In the genomic region with DNA sequence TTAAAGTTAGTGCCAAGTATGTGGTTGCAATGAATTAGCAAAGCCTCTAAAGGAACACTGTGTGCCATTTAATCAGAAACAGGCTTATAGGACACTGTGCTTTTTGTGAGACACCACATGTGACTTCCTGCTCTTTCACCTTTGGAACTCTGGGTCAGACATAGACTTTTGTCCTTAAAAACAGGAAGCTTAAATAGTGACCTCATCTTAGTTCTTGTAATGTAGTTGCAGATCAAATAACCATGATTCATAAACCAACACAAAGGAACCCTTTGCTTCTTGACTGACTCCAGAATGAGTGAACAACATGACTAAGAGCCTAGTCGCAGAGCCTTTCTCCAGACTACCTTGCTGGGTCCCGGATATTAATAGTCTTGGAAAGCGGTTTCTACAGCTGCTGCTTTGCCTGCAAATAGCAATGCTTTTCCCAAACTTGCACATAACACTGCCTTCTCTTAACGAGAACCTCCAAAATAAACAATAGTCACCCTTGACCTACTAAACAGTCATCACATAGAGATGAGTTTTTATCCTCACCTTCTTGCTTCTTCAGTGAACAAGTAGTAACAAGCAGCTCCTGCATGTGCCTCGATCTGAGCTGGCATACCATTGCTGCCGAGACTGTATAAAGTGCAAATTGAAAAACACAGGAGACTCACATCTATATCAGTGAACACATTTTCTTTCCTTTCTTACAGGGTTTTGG, we compare ENCODE assay signal across 7 cellular contexts.
A peak's percentile ranks its signal among the peaks of the same experiment; 100 is the strongest.
DNase-seq lines count a peak whose midpoint lies in the region; TF ChIP-seq lines count a peak whose summit lies in the region.
"Not testable (repeated sequence)": the region's sequence is repeated elsewhere in the genome, so short reads cannot be mapped to it uniquely, and the experiment has no call there.

No MANE protein-coding gene starts in this region.

- H3K27ac Mint-ChIP-seq in activated T-helper 1 cell treated with anti-CD3 and anti-CD28 coated beads, Interleukin-12 subunit alpha, Interleukin-12 subunit beta, Interleukin-2, Interleukin-4 antibody, amounts not matched to agents 30 ng/mL and 10 ng/mL and 1 ng/mL, durations not matched to agents 14 hours and 24 hours and 36 hours = peak overlapping the region; percentile 78

- H3K4me1 Mint-ChIP-seq in activated T-helper 1 cell treated with anti-CD3 and anti-CD28 coated beads, Interleukin-12 subunit alpha, Interleukin-12 subunit beta, Interleukin-2, Interleukin-4 antibody, amounts not matched to agents 30 ng/mL and 10 ng/mL and 1 ng/mL, durations not matched to agents 14 hours and 24 hours and 36 hours (ENCODE audit: low read depth) = not testable (repeated sequence)

- not testable (repeated sequence) for H3K27me3 Mint-ChIP-seq in activated T-helper 1 cell treated with anti-CD3 and anti-CD28 coated beads, Interleukin-12 subunit alpha, Interleukin-12 subunit beta, Interleukin-2, Interleukin-4 antibody, amounts not matched to agents 30 ng/mL and 10 ng/mL and 1 ng/mL, durations not matched to agents 14 hours and 24 hours and 36 hours (ENCODE audit: insufficient read depth)

- H3K4me3 Mint-ChIP-seq in activated T-helper 1 cell treated with anti-CD3 and anti-CD28 coated beads, Interleukin-12 subunit alpha, Interleukin-12 subunit beta, Interleukin-2, Interleukin-4 antibody, amounts not matched to agents 30 ng/mL and 10 ng/mL and 1 ng/mL, durations not matched to agents 14 hours and 24 hours and 36 hours = not testable (repeated sequence)

- H3K4me3 ChIP-seq in cardiac fibroblast (replicated peaks in 1 of 2; ENCODE audit: low read depth in 2 of 2, low read length in 2 of 2); foreskin fibroblast (ENCODE audit: low read depth in 1 of 2, low read length in 2 of 2); skin epidermis: not testable (repeated sequence)

- DNase-seq in HCEC 1CT (peak; percentile 86), RKO (ENCODE audit: low spot score) (peak; percentile 7), cardiac fibroblast (ENCODE audit: low read depth in 2 of 2) (peak; percentile 20 to 91), foreskin fibroblast (peak; percentile 77 to 88), lung microvascular endothelial cell (ENCODE audit: low read depth in 2 of 2) (peak; percentile 64 to 82)
- not testable (repeated sequence) for DNase-seq in activated T-helper 1 cell treated with anti-CD3 and anti-CD28 coated beads, Interleukin-12 subunit alpha, Interleukin-12 subunit beta, Interleukin-2, Interleukin-4 antibody, amounts not matched to agents 30 ng/mL and 10 ng/mL and 1 ng/mL, durations not matched to agents 14 hours and 24 hours and 36 hours (ENCODE audit: low spot score)

- H3K36me3 Mint-ChIP-seq in activated T-helper 1 cell treated with anti-CD3 and anti-CD28 coated beads, Interleukin-12 subunit alpha, Interleukin-12 subunit beta, Interleukin-2, Interleukin-4 antibody, amounts not matched to agents 30 ng/mL and 10 ng/mL and 1 ng/mL, durations not matched to agents 14 hours and 24 hours and 36 hours (ENCODE audit: low read depth) = not testable (repeated sequence)

- peak overlapping the region in 16 of 21 experiments; percentile 7 to 85 (median 54) for H3K27ac ChIP-seq in skin epidermis

- not testable (repeated sequence) for TF ChIP-seq CTCF in cardiac fibroblast (IDR thresholded peaks at IDR 0.05; ENCODE audit: low read depth, low read length); foreskin fibroblast (IDR thresholded peaks at IDR 0.05; ENCODE audit: low read depth, low read length)

- H3K9me3 Mint-ChIP-seq in activated T-helper 1 cell treated with anti-CD3 and anti-CD28 coated beads, Interleukin-12 subunit alpha, Interleukin-12 subunit beta, Interleukin-2, Interleukin-4 antibody, amounts not matched to agents 30 ng/mL and 10 ng/mL and 1 ng/mL, durations not matched to agents 14 hours and 24 hours and 36 hours = not testable (repeated sequence)

- intact Hi-C loops in activated T-helper 1 cell treated with anti-CD3 and anti-CD28 coated beads, Interleukin-12 subunit alpha, Interleukin-12 subunit beta, Interleukin-2, Interleukin-4 antibody, amounts not matched to agents 30 ng/mL and 10 ng/mL and 1 ng/mL, durations not matched to agents 14 hours and 24 hours and 36 hours (cut with micrococcal nuclease) = not testable (repeated sequence)
